In genomic region chr10:119477444-119477843, GRCh38 we compare ENCODE assay signal across 10 cellular contexts.
DNase-seq lines count a peak whose midpoint lies in the region; ATAC-seq lines count a peak whose summit lies in the region.
"Had no signal": no experiment of that assay in that cellular context is flagged by ENCODE, and none has a peak within 500 bp of the region (broad histone marks: within the 10 kb centered on the region; RNA-seq: fewer than 3 reads in every experiment).

No MANE protein-coding gene starts in this region.

- peak overlapping the region; percentile 30 to 93 (median 80); a peak in 21 of 22 replicates for H3K4me2 ChIP-seq in BLaER1 treated with 17β-estradiol and CSF1 and Interleukin-3, amounts not matched to agents 10 nM and 100 nM

- H3K4me1 ChIP-seq in BLaER1 treated with 17β-estradiol and CSF1 and Interleukin-3, amounts not matched to agents 10 nM and 100 nM, result peaks cover 24 to 38% (median 30%) of the 10 kb centered on the region in 10 experiments
- H3K4me1 ChIP-seq: suprapubic skin had no signal

- DNase-seq in H4 (ENCODE audit: low spot score), result no peak
- no peak for DNase-seq in DMS53 treated with DMSO at 0.1 percent for 48 hours (lab: John Stamatoyannopoulos, UW; ENCODE audit: unreplicated experiment)
- no peak for DNase-seq in Kasumi-1 (lab: John Stamatoyannopoulos, UW)
- DNase-seq in activated CD4-positive, alpha-beta T cell treated with anti-CD3 and anti-CD28 coated beads, Interleukin-2, amount 50 U/mL, for 1 hour, result no peak
- DNase-seq: activated naive CD8-positive, alpha-beta T cell treated with anti-CD3 and anti-CD28 coated beads, Interleukin-2, amount 10 ng/mL, durations not matched to agents 7 days and 5 days had no signal

- no peaks in the 10 kb centered on the region for H4K20me1 ChIP-seq in BLaER1 treated with 17β-estradiol and CSF1 and Interleukin-3, amounts not matched to agents 10 nM and 100 nM

- ATAC-seq in GM18873 (IDR thresholded peaks at IDR 0.05; ENCODE audit: low FRiP score, unreplicated experiment) (peak; percentile 52), HG02588 (IDR thresholded peaks at IDR 0.05; ENCODE audit: unreplicated experiment) (peak; percentile 71), HG03457 (IDR thresholded peaks at IDR 0.05; ENCODE audit: unreplicated experiment) (peak; percentile 47)

- peaks cover 13 to 29% (median 21%) of the 10 kb centered on the region in 11 experiments; a peak in 21 of 22 replicates for H3K9me3 ChIP-seq in BLaER1 treated with 17β-estradiol and CSF1 and Interleukin-3, amounts not matched to agents 10 nM and 100 nM (replicated peaks in 1 of 11)
- H3K9me3 ChIP-seq: suprapubic skin had no signal

- H3K4me3 ChIP-seq in BLaER1 treated with 17β-estradiol and CSF1 and Interleukin-3, amounts not matched to agents 10 nM and 100 nM, result peak overlapping the region in 1 of 10 experiments; percentile 10; a peak in 1 of 20 replicates
- H3K4me3 ChIP-seq: suprapubic skin had no signal

- H3K36me3 ChIP-seq in BLaER1 treated with 17β-estradiol and CSF1 and Interleukin-3, amounts not matched to agents 10 nM and 100 nM, result peaks cover 0 to 3% (median 0%) of the 10 kb centered on the region in 11 experiments; a peak in 1 of 22 replicates
- H3K36me3 ChIP-seq: suprapubic skin had no signal

- H3K27ac ChIP-seq in BLaER1 treated with 17β-estradiol and CSF1 and Interleukin-3, amounts not matched to agents 10 nM and 100 nM, result peak overlapping the region in 2 of 11 experiments; percentile 40 to 50; a peak in 2 of 22 replicates
- H3K27ac ChIP-seq: suprapubic skin had no signal

- peak overlapping the region in 2 of 11 experiments; percentile 14 to 15; a peak in 2 of 22 replicates for H3K9ac ChIP-seq in BLaER1 treated with 17β-estradiol and CSF1 and Interleukin-3, amounts not matched to agents 10 nM and 100 nM

- no peaks in the 10 kb centered on the region for H3K27me3 ChIP-seq in BLaER1 treated with 17β-estradiol and CSF1 and Interleukin-3, amounts not matched to agents 10 nM and 100 nM
- H3K27me3 ChIP-seq: suprapubic skin had no signal
